15 cellular contexts compared by ENCODE assay signal in genomic region chrX:46967547-46967946, GRCh38. TPM values are rescaled to one million over a fixed set of nuclear protein-coding genes. Genes with fewer than 3 reads are reported as not detected.
A peak's percentile ranks its signal among the peaks of the same experiment; 100 is the strongest.
DNase-seq lines count a peak whose midpoint lies in the region; ATAC-seq, FAIRE-seq and TF ChIP-seq lines count a peak whose summit lies in the region.
"Had no signal": no experiment of that assay in that cellular context is flagged by ENCODE, and none has a peak within 500 bp of the region (broad histone marks: within the 10 kb centered on the region; RNA-seq: fewer than 3 reads in every experiment).

No MANE protein-coding gene starts in this region.

- no peaks in the 10 kb centered on the region for H3K9me2 ChIP-seq in MM.1S (replicated peaks; ENCODE audit: insufficient read depth, low read length)

- no peak overlapping the region for H2AFZ ChIP-seq in MM.1S (ENCODE audit: low read length)

- no peaks in the 10 kb centered on the region for H3K27me3 ChIP-seq in Peyer's patch
- no peaks in the 10 kb centered on the region for H3K27me3 ChIP-seq in Caco-2 (replicated peaks; ENCODE audit: control insufficient read depth, insufficient read depth, low read length)
- no peaks in the 10 kb centered on the region for H3K27me3 ChIP-seq in MM.1S (replicated peaks; ENCODE audit: insufficient read depth, low read length)
- H3K27me3 ChIP-seq: pancreas had no signal

- H4K20me1 ChIP-seq in MM.1S (ENCODE audit: insufficient read depth, low read length), result no peaks in the 10 kb centered on the region

- peak; percentile 9 to 18 for DNase-seq in stimulated activated CD4-positive, alpha-beta T cell treated with anti-CD3 and anti-CD28 coated beads, Interleukin-2, amount 100 ng/mL, for 24 hours
- no peak for DNase-seq in stimulated activated CD4-positive, alpha-beta T cell treated with anti-CD3 and anti-CD28 coated beads, Interleukin-4, amount 100 ng/mL, for 4 hours
- DNase-seq in Peyer's patch (peak in 2 of 3 donors; percentile 44 to 50), Caco-2 (no peak), MM.1S (no peak), HTR-8/SVneo (ENCODE audit: insufficient read length, low spot score) (no peak), GM20000 (ENCODE audit: low spot score) (no peak)
- DNase-seq: CD4-positive, alpha-beta memory T cell; NCI-H1105 treated with DMSO at 0.1 percent for 48 hours; pancreas; PC-3 had no signal

- H3F3A ChIP-seq in MM.1S (ENCODE audit: insufficient read depth, low read length), result no peaks in the 10 kb centered on the region

- intact Hi-C loops in Caco-2 (cut with micrococcal nuclease; ENCODE audit: unreplicated experiment), result no loop called here

- no peaks in the 10 kb centered on the region for H3K9me3 ChIP-seq in Peyer's patch
- H3K9me3 ChIP-seq in Caco-2, result no peaks in the 10 kb centered on the region
- no peaks in the 10 kb centered on the region for H3K9me3 ChIP-seq in MM.1S (replicated peaks; ENCODE audit: insufficient read depth, low read length)
- H3K9me3 ChIP-seq: pancreas had no signal

- FAIRE-seq in HTR-8/SVneo (lab: Jason Lieb, UNC), result no peak
- FAIRE-seq: islet of Langerhans, pancreas had no signal

- peaks cover 19% of the 10 kb centered on the region for H3K4me1 Mint-ChIP-seq in Caco-2 (ENCODE audit: low read depth, unreplicated experiment)
- H3K4me1 Mint-ChIP-seq: CD4-positive, alpha-beta memory T cell had no signal

- H3K9ac ChIP-seq in MM.1S (ENCODE audit: low read length), result no peak overlapping the region

- H3K27ac ChIP-seq in Peyer's patch (peak overlapping the region in 2 of 4 donors; percentile 43 to 68), MM.1S (ENCODE audit: low read length) (no peak overlapping the region)
- H3K27ac ChIP-seq: epithelial cell of prostate, VCaP had no signal

- H3K4me3 ChIP-seq in Peyer's patch (no peak overlapping the region), Caco-2 (ENCODE audit: low read depth, low read length) (no peak overlapping the region), MM.1S (ENCODE audit: low read length) (no peak overlapping the region)
- H3K4me3 ChIP-seq: pancreas had no signal

- H3K4me3 Mint-ChIP-seq in Caco-2 (ENCODE audit: unreplicated experiment), result no peak overlapping the region
- H3K4me3 Mint-ChIP-seq: CD4-positive, alpha-beta memory T cell had no signal

- no peak for TF ChIP-seq POLR2A in Peyer's patch (IDR thresholded peaks at IDR 0.05)

- no peak overlapping the region for H3K4me2 ChIP-seq in MM.1S (ENCODE audit: low read depth, low read length)

- peaks cover 6% of the 10 kb centered on the region for H3K36me3 Mint-ChIP-seq in Caco-2 (ENCODE audit: insufficient read depth, unreplicated experiment)
- H3K36me3 Mint-ChIP-seq: CD4-positive, alpha-beta memory T cell had no signal

- CTCF ChIA-PET in Caco-2 (lab: Charles Lee), result no interaction called here

- BruUV-seq in Caco-2 (replicated peaks; lab: Mats Ljungman, UMichigan), result no TSS peak

- H3K4me1 ChIP-seq in Peyer's patch (peaks cover 0 to 5% (median 0%) of the 10 kb centered on the region in 4 donors), Caco-2 (no peaks in the 10 kb centered on the region), MM.1S (ENCODE audit: low read length) (no peaks in the 10 kb centered on the region)

- H3K27me3 Mint-ChIP-seq in Caco-2 (ENCODE audit: insufficient read depth, unreplicated experiment), result no peaks in the 10 kb centered on the region

- no peak for TF ChIP-seq CTCF in Peyer's patch (IDR thresholded peaks at IDR 0.05)
- TF ChIP-seq CTCF in Caco-2 (IDR thresholded peaks at IDR 0.05; ENCODE audit: insufficient read depth in 1 of 2, low read depth in 1 of 2, low read length in 1 of 2, severe bottlenecking in 1 of 2, unreplicated experiment in 1 of 2), result no peak
- no peak for TF ChIP-seq CTCF in MM.1S (IDR thresholded peaks at IDR 0.05; ENCODE audit: low read length)
- TF ChIP-seq CTCF in GM20000 (IDR thresholded peaks at IDR 0.05; ENCODE audit: extremely low read depth, missing control alignments), result no peak

- H3K79me2 ChIP-seq in MM.1S (ENCODE audit: low read length), result no peaks in the 10 kb centered on the region

- H3K36me3 ChIP-seq in Peyer's patch, result no peaks in the 10 kb centered on the region
- no peaks in the 10 kb centered on the region for H3K36me3 ChIP-seq in Caco-2 (ENCODE audit: control insufficient read depth, insufficient read depth, low read length)
- no peaks in the 10 kb centered on the region for H3K36me3 ChIP-seq in MM.1S (replicated peaks; ENCODE audit: insufficient read depth, low read length)
- H3K36me3 ChIP-seq: pancreas had no signal

- H3K27ac Mint-ChIP-seq in Caco-2 (ENCODE audit: unreplicated experiment), result no peak overlapping the region
- H3K27ac Mint-ChIP-seq: CD4-positive, alpha-beta memory T cell had no signal

- no peaks in the 10 kb centered on the region for H3K9me3 Mint-ChIP-seq in Caco-2 (ENCODE audit: unreplicated experiment)
- H3K9me3 Mint-ChIP-seq: CD4-positive, alpha-beta memory T cell had no signal

- POLR2A ChIA-PET in Caco-2 (lab: Charles Lee), result no interaction called here

- peak; percentile 42 for ATAC-seq in HG02678 (IDR thresholded peaks at IDR 0.05; ENCODE audit: unreplicated experiment)
- ATAC-seq: PC-3 had no signal

RNA-seq across cellular contexts. Expression of gene JADE3, which starts 55.3 kb away (rescaled TPM):
- 10 to 100 TPM in 1 of 4 donors, 1 to 10 TPM in 3; 2.0 to 19.8 (median 2.6) TPM for total RNA-seq in Peyer's patch
- 21.7 and 22.7 TPM in 2 replicates for total RNA-seq in Caco-2 (2022)

Comparison
In these comparisons a context has a peak if more than half of its experiments do, and no peak if none do; other contexts are left out.
1. DNase-seq: peak in stimulated activated CD4-positive, alpha-beta T cell treated with anti-CD3 and anti-CD28 coated beads, Interleukin-2, amount 100 ng/mL, for 24 hours (2 of 2) and Peyer's patch (2 of 3); none in stimulated activated CD4-positive, alpha-beta T cell treated with anti-CD3 and anti-CD28 coated beads, Interleukin-4, amount 100 ng/mL, for 4 hours (0 of 2), Caco-2 (0 of 2), MM.1S (single experiment), HTR-8/SVneo (single experiment) and GM20000 (single experiment).